9 cellular contexts compared by ENCODE assay signal in genomic region chr9:83979812-83980394, GRCh38. TPM values are rescaled to one million over a fixed set of nuclear protein-coding genes. Genes with fewer than 3 reads are reported as not detected.
DNase-seq lines count a peak whose midpoint lies in the region; ATAC-seq, FAIRE-seq and TF ChIP-seq lines count a peak whose summit lies in the region.
"Had no signal": no experiment of that assay in that cellular context is flagged by ENCODE, and none has a peak within 500 bp of the region (broad histone marks: within the 10 kb centered on the region; RNA-seq: fewer than 3 reads in every experiment).

TSS of gene HNRNPK (minus strand) at chr9:83980215. CDS start at chr9:83978252, 1,963 bp downstream.

- no peak for FAIRE-seq in kidney (lab: Jason Lieb, UNC)
- FAIRE-seq: islet of Langerhans had no signal

- peaks cover 5 to 14% of the 10 kb centered on the region in 2 donors for H3K4me1 ChIP-seq in kidney (ENCODE audit: control insufficient read depth in 1 of 2, insufficient read depth in 1 of 2, low read depth in 1 of 2, low read length in 2 of 2)

- no peak for TF ChIP-seq CTCF in kidney (IDR thresholded peaks at IDR 0.05; ENCODE audit: borderline replicate concordance, extremely low read depth, insufficient read depth)

- no peaks in the 10 kb centered on the region for H3K9me3 ChIP-seq in kidney (ENCODE audit: control insufficient read depth in 1 of 2, low read length in 2 of 2)

- ATAC-seq in HG03432 (IDR thresholded peaks at IDR 0.05; ENCODE audit: unreplicated experiment), result peak; percentile 88

- intact Hi-C loops in kidney (cut with DNase I), result no loop called here

- H3K27ac ChIP-seq in kidney (ENCODE audit: low read depth in 2 of 2, low read length in 2 of 2), result peak within 1 kb of the TSS; percentile 100

- peak; percentile 75 for TF ChIP-seq POLR2A in GM19193 (IDR thresholded peaks at IDR 0.05; ENCODE audit: extremely low read depth, insufficient read depth, insufficient read length)

- H3K9ac ChIP-seq in kidney (ENCODE audit: low read length in 2 of 2), result peak within 1 kb of the TSS; percentile 100

- H3K36me3 ChIP-seq in kidney (ENCODE audit: control insufficient read depth in 1 of 2, insufficient read depth in 2 of 2, low read length in 2 of 2), result peaks cover 11 to 35% of the 10 kb centered on the region in 2 donors

- H3K4me3 ChIP-seq in kidney (ENCODE audit: low read length in 2 of 2), result peak within 1 kb of the TSS; percentile 95 to 100

- DNase-seq in Ammon's horn (ENCODE audit: low spot score) (peak; percentile 98), NCI-H460 (ENCODE audit: extremely low read depth, low read depth) (peak; percentile 98), cerebellum (ENCODE audit: low spot score) (peak; percentile 98), kidney (peak; percentile 100)
- peak; percentile 99 to 100 for DNase-seq in activated CD4-positive, alpha-beta T cell treated with anti-CD3 and anti-CD28 coated beads for 24 hours (ENCODE audit: low read depth in 2 of 2)
- DNase-seq in stimulated activated CD4-positive, alpha-beta T cell treated with anti-CD3 and anti-CD28 coated beads, Interleukin-15, amount 100 ng/mL, for 1 hour (ENCODE audit: low read depth in 1 of 2, low spot score in 1 of 2), result peak; percentile 99 to 100

RNA-seq across cellular contexts. Expression of gene HNRNPK, which starts in this region (rescaled TPM):
- total RNA-seq in NCI-H460 (2014; rRNA removed; shearing (Covaris generic)), result 840 and 845 TPM in 2 replicates
- 444 and 517 TPM in 2 replicates for polyA plus RNA-seq in NCI-H460 (2014; cell fraction: nucleus; rRNA removed)
- 553 TPM for total RNA-seq in cerebellum
- total RNA-seq in kidney, result 483 TPM
- polyA plus RNA-seq in kidney (ENCODE audit: insufficient read depth, low read depth, low replicate concordance), result 290 TPM

Comparison
In these comparisons a context has a peak if more than half of its experiments do, and no peak if none do; other contexts are left out.
1. Peak in every context shown above with its lines: DNase-seq, ATAC-seq, H3K4me3 ChIP-seq and H3K27ac ChIP-seq.